ENCODE assay signal across 14 cellular contexts in the genomic region with DNA sequence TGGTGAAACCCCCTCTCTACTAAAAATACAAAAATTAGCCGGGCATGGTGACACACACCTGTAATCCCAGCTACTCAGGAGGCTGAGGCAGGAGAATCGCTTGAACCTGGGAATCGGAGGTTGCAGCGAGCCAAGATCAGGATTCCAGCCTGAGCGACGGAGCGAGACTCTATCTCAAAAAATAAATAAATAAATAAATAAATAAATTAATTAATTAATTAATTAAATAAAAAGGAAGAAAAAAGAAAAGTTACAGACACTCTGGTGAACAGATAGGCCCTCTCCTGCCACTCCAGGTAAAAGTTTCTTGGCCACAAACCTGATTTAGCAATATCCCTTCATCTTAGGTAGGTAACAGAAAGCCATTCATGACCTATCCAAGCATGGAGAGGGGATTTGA. TPM values are rescaled to one million over a fixed set of nuclear protein-coding genes. Genes with fewer than 3 reads are reported as not detected.
"Had no signal": no experiment of that assay in that cellular context is flagged by ENCODE, and none has a peak within 500 bp of the region (broad histone marks: within the 10 kb centered on the region; RNA-seq: fewer than 3 reads in every experiment).

No MANE protein-coding gene starts in this region.

RNA-seq across cellular contexts. Expression of gene ZNF705A, which starts 26.1 kb away (rescaled TPM):
- total RNA-seq: activated B cell treated with CpG ODN at 0.5 μM for 24 hours; activated CD4-positive, alpha-beta memory T cell treated with anti-CD3 and anti-CD28 coated beads for 36 hours; activated CD4-positive, alpha-beta memory T cell treated with anti-CD3 and anti-CD28 coated beads, Interleukin-2, amount 10 ng/mL, durations not matched to agents 7 days and 5 days; activated CD4-positive, alpha-beta T cell treated with anti-CD3 and anti-CD28 coated beads for 36 hours; activated CD4-positive, alpha-beta T cell treated with anti-CD3 and anti-CD28 coated beads, Interleukin-2, amount 10 ng/mL, durations not matched to agents 24 days and 14 days; activated CD4-positive, alpha-beta T cell treated with anti-CD3 and anti-CD28 coated beads, Interleukin-2, amount 10 ng/mL, durations not matched to agents 7 days and 5 days; activated CD8-positive, alpha-beta memory T cell treated with anti-CD3 and anti-CD28 coated beads for 36 hours; activated CD8-positive, alpha-beta memory T cell treated with anti-CD3 and anti-CD28 coated beads, Interleukin-2, amount 10 ng/mL, durations not matched to agents 7 days and 5 days; activated CD8-positive, alpha-beta T cell treated with anti-CD3 and anti-CD28 coated beads for 36 hours; activated CD8-positive, alpha-beta T cell treated with anti-CD3 and anti-CD28 coated beads, Interleukin-2, amount 10 ng/mL, durations not matched to agents 7 days and 5 days; T-cell; T-helper 1 cell treated with Interleukin-12 subunit alpha and Interleukin-12 subunit beta and Interleukin-4 antibody, amounts not matched to agents 30 ng/mL and 1 ng/mL, for 36 hours; T-helper 17 cell; T-helper 2 cell treated with Interferon-gamma antibody and Interleukin-4, amounts not matched to agents 100 ng/mL and 5 ng/mL, for 36 hours had no signal

RNA-seq across cellular contexts. Expression of gene FAM90A1, which starts 44.5 kb away (rescaled TPM):
- total RNA-seq: activated B cell treated with CpG ODN at 0.5 μM for 24 hours; T-helper 1 cell treated with Interleukin-12 subunit alpha and Interleukin-12 subunit beta and Interleukin-4 antibody, amounts not matched to agents 30 ng/mL and 1 ng/mL, for 36 hours had no signal

RNA-seq across cellular contexts. Expression of gene CLEC4A, which starts 59.5 kb away (rescaled TPM):
- total RNA-seq: activated CD4-positive, alpha-beta T cell treated with anti-CD3 and anti-CD28 coated beads for 36 hours had no signal
